Comparison of ENCODE assay signal across 1 cellular context in genomic region chr9:33110686-33111085, GRCh38.
TF ChIP-seq lines count a peak whose summit lies in the region.

No MANE protein-coding gene starts in this region.

TF ChIP-seq in WTC11, 78 proteins besides CTCF, POLR2A, EP300 and RAD21 (continued from another document):
- TF ChIP-seq ARID4B (CRISPR knock-in tag; IDR thresholded peaks at IDR 0.05; ENCODE audit: borderline replicate concordance) (no peak), IRF1 (CRISPR knock-in tag; IDR thresholded peaks at IDR 0.05) (no peak), MLX (CRISPR knock-in tag; IDR thresholded peaks at IDR 0.05) (no peak), USF2 (CRISPR knock-in tag; IDR thresholded peaks at IDR 0.05) (no peak), SMAD4 (CRISPR knock-in tag; IDR thresholded peaks at IDR 0.05) (no peak), ESRRA (CRISPR knock-in tag; IDR thresholded peaks at IDR 0.05; ENCODE audit: borderline replicate concordance) (no peak), TEAD4 (CRISPR knock-in tag; IDR thresholded peaks at IDR 0.05) (no peak), TEAD1 (CRISPR knock-in tag; IDR thresholded peaks at IDR 0.05) (no peak)
TF ChIP-seq in WTC11: peak in this region for 0.
